ENCODE assay signal across 17 cellular contexts in genomic region chr3:167872941-167873340, GRCh38.
DNase-seq lines count a peak whose midpoint lies in the region; ATAC-seq and TF ChIP-seq lines count a peak whose summit lies in the region.
"Had no signal": no experiment of that assay in that cellular context is flagged by ENCODE, and none has a peak within 500 bp of the region (broad histone marks: within the 10 kb centered on the region; RNA-seq: fewer than 3 reads in every experiment).

No MANE protein-coding gene starts in this region.

- no peaks in the 10 kb centered on the region for H3K27me3 Mint-ChIP-seq in WTC11 (ENCODE audit: low read depth)

- no peaks in the 10 kb centered on the region for H3K36me3 ChIP-seq in H7 (replicated peaks; ENCODE audit: control insufficient read depth, insufficient read depth, low read length)
- H3K36me3 ChIP-seq: lower lobe of right lung had no signal

- DNase-seq in SKM-1 treated with dmso at 0.1 percent for 144 hours (lab: John Stamatoyannopoulos, UW; ENCODE audit: unreplicated experiment) (peak; percentile 16), SKM-1 (lab: John Stamatoyannopoulos, UW; ENCODE audit: unreplicated experiment) (no peak), WTC11 (ENCODE audit: low spot score) (no peak), retinal pigment epithelial cell (ENCODE audit: low read depth) (no peak), H7 (no peak)
- DNase-seq in activated CD4-positive, alpha-beta T cell treated with anti-CD3 and anti-CD28 coated beads, Interleukin-2, amount 50 U/mL, for 48 hours = no peak
- DNase-seq: amniotic stem cell; effector memory CD4-positive, alpha-beta T cell; GDM1; lower lobe of right lung; NCI-H187; nucleus accumbens; stimulated activated CD4-positive, alpha-beta T cell treated with anti-CD3 and anti-CD28 coated beads, Interleukin-15, amount 100 ng/mL, for 24 hours; stimulated activated CD8-positive, alpha-beta memory T cell treated with anti-CD3 and anti-CD28 coated beads, Interleukin-4, amount 100 ng/mL, for 48 hours had no signal

- no peak overlapping the region for H3K4me3 Mint-ChIP-seq in WTC11

- peaks cover 5% of the 10 kb centered on the region for H3K9me3 Mint-ChIP-seq in WTC11

- CTCF ChIA-PET in WTC11 (lab: Charles Lee) = interaction anchor here (0.9 to 1.8 kb wide), 5 partner anchors 8 to 493 kb away, joined by 3 to 7 read pairs (median 4); partner anchors contain the start of gene ZBBX

- ATAC-seq in WTC11 = peak; percentile 46
- ATAC-seq in HG02981 (IDR thresholded peaks at IDR 0.05; ENCODE audit: unreplicated experiment) = no peak
- ATAC-seq: lower lobe of right lung had no signal

- H3K27me3 ChIP-seq in H7 (ENCODE audit: control insufficient read depth, insufficient read depth, low read length) = no peaks in the 10 kb centered on the region
- H3K27me3 ChIP-seq: hepatocyte had no signal

- no peaks in the 10 kb centered on the region for H3K36me3 Mint-ChIP-seq in WTC11

- POLR2A ChIA-PET in WTC11 (lab: Charles Lee) = no interaction called here

- no peak overlapping the region for H3K27ac Mint-ChIP-seq in WTC11

- H3K4me1 Mint-ChIP-seq in WTC11 = peaks cover 11% of the 10 kb centered on the region

- H3K4me3 ChIP-seq in retinal pigment epithelial cell (ENCODE audit: low read length) = no peak overlapping the region
- no peak overlapping the region for H3K4me3 ChIP-seq in H7 (ENCODE audit: insufficient read depth, low read depth, low read length)
- H3K4me3 ChIP-seq: hepatocyte, lower lobe of right lung had no signal

- peak; percentile 35; the same call in 1 of the 2 replicates for TF ChIP-seq CTCF in LNCAP (IDR thresholded peaks at IDR 0.05)
- TF ChIP-seq CTCF in WTC11 (IDR thresholded peaks at IDR 0.05) = no peak
- TF ChIP-seq CTCF in retinal pigment epithelial cell (conservative IDR thresholded peaks at IDR 0.05; ENCODE audit: low read depth, low read length) = peak; percentile 37

TF ChIP-seq in WTC11, 78 proteins besides CTCF, POLR2A, EP300 and RAD21:
- TF ChIP-seq ZNF263 (CRISPR knock-in tag; IDR thresholded peaks at IDR 0.05; ENCODE audit: low read depth) (no peak), NR2C2 (CRISPR knock-in tag; IDR thresholded peaks at IDR 0.05) (no peak), PRDM15 (CRISPR knock-in tag; IDR thresholded peaks at IDR 0.05) (no peak), FOXK1 (CRISPR knock-in tag; IDR thresholded peaks at IDR 0.05) (no peak), FOXJ3 (CRISPR knock-in tag; IDR thresholded peaks at IDR 0.05; ENCODE audit: borderline replicate concordance) (no peak), ELF4 (CRISPR knock-in tag; IDR thresholded peaks at IDR 0.05; ENCODE audit: low read depth) (no peak), MAX (CRISPR knock-in tag; IDR thresholded peaks at IDR 0.05) (no peak), TP53 (CRISPR knock-in tag; IDR thresholded peaks at IDR 0.05) (no peak), FOXP1 (CRISPR knock-in tag; IDR thresholded peaks at IDR 0.05; ENCODE audit: borderline replicate concordance) (no peak), IRF1 (CRISPR knock-in tag; IDR thresholded peaks at IDR 0.05) (no peak), USF1 (CRISPR knock-in tag; IDR thresholded peaks at IDR 0.05) (no peak), ZNF671 (CRISPR knock-in tag; IDR thresholded peaks at IDR 0.05) (no peak)
